15 cellular contexts compared by ENCODE assay signal in the genomic region with DNA sequence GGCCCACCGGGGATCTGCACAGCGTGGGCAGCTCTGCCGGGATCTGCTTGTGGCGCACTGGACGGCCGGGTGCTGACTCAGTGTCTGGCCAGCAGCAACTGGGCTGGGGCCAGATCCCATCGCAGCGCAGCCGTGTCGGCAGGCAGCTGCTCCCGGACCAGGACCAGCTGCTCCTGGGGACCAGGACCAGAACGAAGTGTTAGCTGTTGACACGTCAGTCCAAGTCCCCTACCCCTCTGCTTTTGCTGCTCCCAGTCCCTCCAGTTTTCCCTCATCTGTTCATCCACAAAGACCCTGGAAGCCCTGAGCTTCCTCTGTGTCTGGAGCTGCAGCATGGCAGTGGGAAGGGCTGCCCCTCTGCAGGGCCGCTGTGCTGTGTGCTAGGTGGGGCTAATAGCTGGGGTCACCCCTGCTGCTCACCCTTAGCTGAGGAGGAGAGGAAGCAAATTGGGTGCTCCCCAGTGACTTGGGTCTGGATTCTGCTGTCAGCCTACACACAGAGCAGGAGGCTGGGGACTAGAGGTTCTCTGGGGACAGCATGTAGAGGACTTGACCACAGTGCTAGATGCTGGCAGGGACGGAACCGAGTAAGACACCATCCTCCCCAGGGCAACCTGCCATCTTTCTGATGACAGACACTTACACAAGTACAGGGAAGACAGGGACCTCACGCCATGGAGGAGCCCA. TPM values are rescaled to one million over a fixed set of nuclear protein-coding genes. Genes with fewer than 3 reads are reported as not detected.
DNase-seq lines count a peak whose midpoint lies in the region; ATAC-seq and TF ChIP-seq lines count a peak whose summit lies in the region.
"Had no signal": no experiment of that assay in that cellular context is flagged by ENCODE, and none has a peak within 500 bp of the region (broad histone marks: within the 10 kb centered on the region; RNA-seq: fewer than 3 reads in every experiment).

No MANE protein-coding gene starts in this region.

- DNase-seq in AG08395 (ENCODE audit: low spot score) (peak; percentile 83), LHCN-M2 (ENCODE audit: low read depth) (peak; percentile 60), fibroblast of the aortic adventitia (ENCODE audit: low read depth) (peak; percentile 65), mucosa of gallbladder (ENCODE audit: low spot score) (peak; percentile 39), NCI-H2227 (lab: John Stamatoyannopoulos, UW; ENCODE audit: unreplicated experiment) (no peak)
- DNase-seq: CD4-positive, CD25-positive, alpha-beta regulatory T cell; NCI-H2171; retina; transverse colon had no signal

- no peak for ATAC-seq in HG03565 (IDR thresholded peaks at IDR 0.05; ENCODE audit: unreplicated experiment)
- no peak for ATAC-seq in GM21737 (IDR thresholded peaks at IDR 0.05; ENCODE audit: unreplicated experiment)
- no peak for ATAC-seq in HG02885 (IDR thresholded peaks at IDR 0.05; ENCODE audit: poor library complexity, unreplicated experiment)
- ATAC-seq: Panc1 had no signal

- H3K4me3 ChIP-seq in fibroblast of the aortic adventitia (ENCODE audit: low read depth, low read length) = no peak overlapping the region
- H3K4me3 ChIP-seq: transverse colon had no signal

- no peak for TF ChIP-seq CTCF in fibroblast of the aortic adventitia (IDR thresholded peaks at IDR 0.05; ENCODE audit: insufficient read depth, low read length)

RNA-seq across cellular contexts. Expression of a gene that starts 16.9 kb away (rescaled TPM):
- total RNA-seq in LHCN-M2 (2014; rRNA removed) (0.75 TPM in 1 of 2 replicates, not detected in the other), fibroblast of the aortic adventitia (ENCODE audit: low replicate concordance) (under 0.01 TPM in 1 of 2 replicates, not detected in the other), mucosa of gallbladder (1.6 TPM)
- polyA plus RNA-seq in LHCN-M2 (2012) = not detected
- total RNA-seq: CD4-positive, CD25-positive, alpha-beta regulatory T cell had no signal
- polyA plus RNA-seq: CD4-positive, CD25-positive, alpha-beta regulatory T cell had no signal

RNA-seq across cellular contexts. Expression of a gene that starts 31.7 kb away (rescaled TPM):
- total RNA-seq in LHCN-M2 (2014; rRNA removed) (not detected in 2 replicates), fibroblast of the aortic adventitia (ENCODE audit: low replicate concordance) (not detected in 2 replicates), mucosa of gallbladder (1.6 TPM)
- not detected for polyA plus RNA-seq in LHCN-M2 (2012)
- total RNA-seq: CD4-positive, CD25-positive, alpha-beta regulatory T cell; epithelial cell of proximal tubule; lower leg skin had no signal
- polyA plus RNA-seq: CD4-positive, CD25-positive, alpha-beta regulatory T cell had no signal

RNA-seq across cellular contexts. Expression of a gene that starts 59.0 kb away (rescaled TPM):
- not detected in 2 replicates for total RNA-seq in LHCN-M2 (2014; rRNA removed)
- not detected for polyA plus RNA-seq in LHCN-M2 (2012)
- not detected in 2 replicates for total RNA-seq in fibroblast of the aortic adventitia (ENCODE audit: low replicate concordance)
- total RNA-seq in mucosa of gallbladder = 2.8 TPM
- total RNA-seq: CD4-positive, CD25-positive, alpha-beta regulatory T cell had no signal
- polyA plus RNA-seq: CD4-positive, CD25-positive, alpha-beta regulatory T cell had no signal
